1 cellular context compared by ENCODE assay signal in the genomic region with DNA sequence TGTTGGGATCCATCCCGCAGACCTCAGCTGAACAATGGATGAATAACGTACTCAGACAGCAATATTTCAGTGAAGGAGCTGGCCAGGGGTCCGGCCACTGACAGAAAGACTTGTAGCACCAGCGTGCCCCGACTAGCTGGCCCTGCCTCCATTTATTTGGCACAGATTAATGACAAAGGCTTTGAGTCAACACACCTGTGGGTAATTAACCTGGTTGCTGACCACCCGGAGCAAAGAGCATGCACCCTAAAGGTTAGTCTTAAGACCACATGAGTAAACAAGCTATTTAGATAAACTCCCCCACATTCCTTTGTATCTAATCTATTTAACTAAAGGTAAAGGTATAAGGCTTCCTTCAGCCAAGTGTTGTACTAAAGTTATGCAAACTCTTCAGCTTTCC.
TF ChIP-seq lines count a peak whose summit lies in the region.

No MANE protein-coding gene starts in this region.

TF ChIP-seq in GM23338, 12 proteins besides CTCF, POLR2A, EP300 and RAD21 (continued from another document):
- TF ChIP-seq, protein P1, sequence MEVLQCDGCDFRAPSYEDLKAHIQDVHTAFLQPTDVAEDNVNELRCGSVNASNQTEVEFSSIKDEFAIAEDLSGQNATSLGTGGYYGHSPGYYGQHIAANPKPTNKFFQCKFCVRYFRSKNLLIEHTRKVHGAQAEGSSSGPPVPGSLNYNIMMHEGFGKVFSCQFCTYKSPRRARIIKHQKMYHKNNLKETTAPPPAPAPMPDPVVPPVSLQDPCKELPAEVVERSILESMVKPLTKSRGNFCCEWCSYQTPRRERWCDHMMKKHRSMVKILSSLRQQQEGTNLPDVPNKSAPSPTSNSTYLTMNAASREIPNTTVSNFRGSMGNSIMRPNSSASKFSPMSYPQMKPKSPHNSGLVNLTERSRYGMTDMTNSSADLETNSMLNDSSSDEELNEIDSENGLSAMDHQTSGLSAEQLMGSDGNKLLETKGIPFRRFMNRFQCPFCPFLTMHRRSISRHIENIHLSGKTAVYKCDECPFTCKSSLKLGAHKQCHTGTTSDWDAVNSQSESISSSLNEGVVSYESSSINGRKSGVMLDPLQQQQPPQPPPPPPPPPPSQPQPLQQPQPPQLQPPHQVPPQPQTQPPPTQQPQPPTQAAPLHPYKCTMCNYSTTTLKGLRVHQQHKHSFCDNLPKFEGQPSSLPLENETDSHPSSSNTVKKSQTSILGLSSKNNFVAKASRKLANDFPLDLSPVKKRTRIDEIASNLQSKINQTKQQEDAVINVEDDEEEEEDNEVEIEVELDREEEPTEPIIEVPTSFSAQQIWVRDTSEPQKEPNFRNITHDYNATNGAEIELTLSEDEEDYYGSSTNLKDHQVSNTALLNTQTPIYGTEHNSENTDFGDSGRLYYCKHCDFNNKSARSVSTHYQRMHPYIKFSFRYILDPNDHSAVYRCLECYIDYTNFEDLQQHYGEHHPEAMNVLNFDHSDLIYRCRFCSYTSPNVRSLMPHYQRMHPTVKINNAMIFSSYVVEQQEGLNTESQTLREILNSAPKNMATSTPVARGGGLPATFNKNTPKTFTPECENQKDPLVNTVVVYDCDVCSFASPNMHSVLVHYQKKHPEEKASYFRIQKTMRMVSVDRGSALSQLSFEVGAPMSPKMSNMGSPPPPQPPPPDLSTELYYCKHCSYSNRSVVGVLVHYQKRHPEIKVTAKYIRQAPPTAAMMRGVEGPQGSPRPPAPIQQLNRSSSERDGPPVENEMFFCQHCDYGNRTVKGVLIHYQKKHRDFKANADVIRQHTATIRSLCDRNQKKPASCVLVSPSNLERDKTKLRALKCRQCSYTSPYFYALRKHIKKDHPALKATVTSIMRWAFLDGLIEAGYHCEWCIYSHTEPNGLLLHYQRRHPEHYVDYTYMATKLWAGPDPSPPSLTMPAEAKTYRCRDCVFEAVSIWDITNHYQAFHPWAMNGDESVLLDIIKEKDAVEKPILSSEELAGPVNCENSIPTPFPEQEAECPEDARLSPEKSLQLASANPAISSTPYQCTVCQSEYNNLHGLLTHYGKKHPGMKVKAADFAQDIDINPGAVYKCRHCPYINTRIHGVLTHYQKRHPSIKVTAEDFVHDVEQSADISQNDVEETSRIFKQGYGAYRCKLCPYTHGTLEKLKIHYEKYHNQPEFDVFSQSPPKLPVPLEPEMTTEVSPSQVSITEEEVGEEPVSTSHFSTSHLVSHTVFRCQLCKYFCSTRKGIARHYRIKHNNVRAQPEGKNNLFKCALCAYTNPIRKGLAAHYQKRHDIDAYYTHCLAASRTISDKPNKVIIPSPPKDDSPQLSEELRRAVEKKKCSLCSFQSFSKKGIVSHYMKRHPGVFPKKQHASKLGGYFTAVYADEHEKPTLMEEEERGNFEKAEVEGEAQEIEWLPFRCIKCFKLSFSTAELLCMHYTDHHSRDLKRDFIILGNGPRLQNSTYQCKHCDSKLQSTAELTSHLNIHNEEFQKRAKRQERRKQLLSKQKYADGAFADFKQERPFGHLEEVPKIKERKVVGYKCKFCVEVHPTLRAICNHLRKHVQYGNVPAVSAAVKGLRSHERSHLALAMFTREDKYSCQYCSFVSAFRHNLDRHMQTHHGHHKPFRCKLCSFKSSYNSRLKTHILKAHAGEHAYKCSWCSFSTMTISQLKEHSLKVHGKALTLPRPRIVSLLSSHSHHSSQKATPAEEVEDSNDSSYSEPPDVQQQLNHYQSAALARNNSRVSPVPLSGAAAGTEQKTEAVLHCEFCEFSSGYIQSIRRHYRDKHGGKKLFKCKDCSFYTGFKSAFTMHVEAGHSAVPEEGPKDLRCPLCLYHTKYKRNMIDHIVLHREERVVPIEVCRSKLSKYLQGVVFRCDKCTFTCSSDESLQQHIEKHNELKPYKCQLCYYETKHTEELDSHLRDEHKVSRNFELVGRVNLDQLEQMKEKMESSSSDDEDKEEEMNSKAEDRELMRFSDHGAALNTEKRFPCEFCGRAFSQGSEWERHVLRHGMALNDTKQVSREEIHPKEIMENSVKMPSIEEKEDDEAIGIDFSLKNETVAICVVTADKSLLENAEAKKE (CRISPR knock-in tag; IDR thresholded peaks at IDR 0.05): no peak
- TF ChIP-seq ETS1 (IDR thresholded peaks at IDR 0.05) (no peak), EZH2 (IDR thresholded peaks at IDR 0.05; ENCODE audit: low read depth, unreplicated experiment) (no peak), NANOG (IDR thresholded peaks at IDR 0.05; ENCODE audit: borderline replicate concordance) (peak; percentile 96), ZNF331 (CRISPR knock-in tag; IDR thresholded peaks at IDR 0.05; ENCODE audit: low read depth) (no peak)
TF ChIP-seq in GM23338: peak in this region for 1.
